Comparison of ENCODE assay signal across 1 cellular context in genomic region chr17:49762148-49762941, GRCh38.
TF ChIP-seq lines count a peak whose summit lies in the region.

No MANE protein-coding gene starts in this region.

TF ChIP-seq in GM12878, 131 proteins besides CTCF, POLR2A, EP300 and RAD21:
- TF ChIP-seq MAX (IDR thresholded peaks at IDR 0.05; ENCODE audit: low read depth, low read length) = no peak
- TF ChIP-seq POLR2AphosphoS5 (IDR thresholded peaks at IDR 0.05; ENCODE audit: low read length) = no peak
- TF ChIP-seq ZBTB11 (CRISPR knock-in tag; IDR thresholded peaks at IDR 0.05) = no peak
- TF ChIP-seq FOS (IDR thresholded peaks at IDR 0.05; ENCODE audit: borderline replicate concordance, extremely low read depth, insufficient read length) = no peak
- no peak for TF ChIP-seq RUNX3 (IDR thresholded peaks at IDR 0.05; ENCODE audit: low read length)
- TF ChIP-seq CHD2 (IDR thresholded peaks at IDR 0.05; ENCODE audit: borderline replicate concordance, low read depth, low read length) = no peak
- TF ChIP-seq CBX3 (IDR thresholded peaks at IDR 0.05; ENCODE audit: borderline replicate concordance, low read depth) = no peak
- TF ChIP-seq RFX5 (IDR thresholded peaks at IDR 0.05; ENCODE audit: low read depth, low read length) = no peak
- TF ChIP-seq CHD4 (IDR thresholded peaks at IDR 0.05) = no peak
- no peak for TF ChIP-seq SUZ12 (IDR thresholded peaks at IDR 0.05; ENCODE audit: unreplicated experiment)
- TF ChIP-seq RAD51 (IDR thresholded peaks at IDR 0.05) = no peak
- TF ChIP-seq LARP7 (IDR thresholded peaks at IDR 0.05) = no peak
- no peak for TF ChIP-seq YY1 (IDR thresholded peaks at IDR 0.05; ENCODE audit: low read depth, low read length)
- no peak for TF ChIP-seq TAF1 (IDR thresholded peaks at IDR 0.05; ENCODE audit: borderline replicate concordance, low read depth, low read length)
- TF ChIP-seq ZNF384 (IDR thresholded peaks at IDR 0.05; ENCODE audit: borderline replicate concordance, low read depth, low read length) = no peak
- no peak for TF ChIP-seq HDAC2 (IDR thresholded peaks at IDR 0.05)
- no peak for TF ChIP-seq GATAD2B (conservative IDR thresholded peaks at IDR 0.05; ENCODE audit: low read depth)
- TF ChIP-seq SREBF1 (IDR thresholded peaks at IDR 0.05; ENCODE audit: low read length) = no peak
- TF ChIP-seq KAT2A (conservative IDR thresholded peaks at IDR 0.05; ENCODE audit: control insufficient read depth, low read depth, low read length) = no peak
- TF ChIP-seq ZBTB4 (CRISPR knock-in tag; IDR thresholded peaks at IDR 0.05) = no peak
